8 cellular contexts compared by ENCODE assay signal in genomic region chr1:223133301-223133823, GRCh38. TPM values are rescaled to one million over a fixed set of nuclear protein-coding genes. Genes with fewer than 3 reads are reported as not detected.
DNase-seq lines count a peak whose midpoint lies in the region; ATAC-seq, FAIRE-seq and TF ChIP-seq lines count a peak whose summit lies in the region.

No MANE protein-coding gene starts in this region.

- H3K4me3 ChIP-seq in DND-41 (ENCODE audit: low read depth in 1 of 2, low read length in 2 of 2) = no peak overlapping the region
- no peak overlapping the region for H3K4me3 ChIP-seq in mammary epithelial cell (replicated peaks in 1 of 3; ENCODE audit: insufficient read depth in 1 of 3, low read depth in 2 of 3, low read length in 3 of 3)
- no peak overlapping the region for H3K4me3 ChIP-seq in neuronal stem cell (ENCODE audit: low read length in 2 of 2)

- H3K79me2 ChIP-seq in DND-41 (ENCODE audit: insufficient read depth, low read length) = no peaks in the 10 kb centered on the region
- H3K79me2 ChIP-seq in mammary epithelial cell (ENCODE audit: insufficient read depth, low read length) = no peaks in the 10 kb centered on the region

- DNase-seq in DND-41 (no peak), mammary epithelial cell (no peak), neuronal stem cell (ENCODE audit: low spot score) (no peak), H54 (ENCODE audit: insufficient read length, low spot score) (no peak), globus pallidus (ENCODE audit: low spot score) (no peak)
- no peak for DNase-seq in stimulated activated CD8-positive, alpha-beta memory T cell treated with anti-CD3 and anti-CD28 coated beads, Interleukin-4, amount 100 ng/mL, for 48 hours

- H3K14ac ChIP-seq in neuronal stem cell (ENCODE audit: low read length) = no peak overlapping the region

- H2BK5ac ChIP-seq in neuronal stem cell (ENCODE audit: low read length) = no peak overlapping the region

- peak overlapping the region; percentile 23 for H2BK15ac ChIP-seq in neuronal stem cell (ENCODE audit: low read length)

- ATAC-seq in DND-41 (ENCODE audit: insufficient read depth, low read depth) (peak; percentile 25), HG02970 (IDR thresholded peaks at IDR 0.05; ENCODE audit: low FRiP score, unreplicated experiment) (peak; percentile 9), GM21717 (IDR thresholded peaks at IDR 0.05; ENCODE audit: unreplicated experiment) (no peak)

- intact Hi-C loops in mammary epithelial cell (cut with micrococcal nuclease) = loop anchor here (1.0 to 5.0 kb wide), 4 partner anchors 112 to 551 kb away; partner anchors contain the start of gene CAPN8

- FAIRE-seq in H54 (lab: Jason Lieb, UNC) = no peak

- no TSS peak for BruUV-seq in mammary epithelial cell (replicated peaks; lab: Mats Ljungman, UMichigan)

- H2AK5ac ChIP-seq in neuronal stem cell (ENCODE audit: low read depth, low read length) = no peak overlapping the region

- in situ Hi-C loops in mammary epithelial cell (cut with MboI; ENCODE audit: low sequenced_read_pairs in 2 of 2) = loop anchor here in 1 of 2 donors (10.0 kb wide), 1 partner anchor 541 kb away; no protein-coding TSS in a partner anchor

- peaks cover 19% of the 10 kb centered on the region for H3K27me3 ChIP-seq in DND-41 (ENCODE audit: insufficient read depth, low read length, poor library complexity)
- H3K27me3 ChIP-seq in mammary epithelial cell (ENCODE audit: insufficient read depth, low read length) = no peaks in the 10 kb centered on the region
- peaks cover 0 to 56% (median 10%) of the 10 kb centered on the region in 3 experiments for H3K27me3 ChIP-seq in neuronal stem cell (ENCODE audit: control insufficient read depth in 3 of 3, insufficient read depth in 3 of 3, low read depth in 1 of 3, low read length in 3 of 3)

- CTCF ChIA-PET in mammary epithelial cell (lab: Charles Lee; ENCODE audit: low non-redundant PET) = interaction anchor here (0.5 to 1.3 kb wide), 11 partner anchors 10 to 568 kb away, joined by 3 to 28 read pairs (median 4); partner anchors contain the start of gene SUSD4

- peak overlapping the region; percentile 70 for H3K4me2 ChIP-seq in DND-41 (ENCODE audit: insufficient read depth, low read length)
- peak overlapping the region; percentile 31 for H3K4me2 ChIP-seq in mammary epithelial cell (ENCODE audit: insufficient read depth, low read depth, low read length)
- no peak overlapping the region for H3K4me2 ChIP-seq in neuronal stem cell (ENCODE audit: insufficient read depth, low read length, poor library complexity, severe bottlenecking)

- H2BK12ac ChIP-seq in neuronal stem cell (ENCODE audit: low read length) = peak overlapping the region; percentile 25

- no peak overlapping the region for H3K23ac ChIP-seq in neuronal stem cell (ENCODE audit: low read depth, low read length, poor library complexity)

- H2BK120ac ChIP-seq in neuronal stem cell (ENCODE audit: low read depth, low read length) = no peak overlapping the region

- no peak overlapping the region for H3K4ac ChIP-seq in neuronal stem cell (ENCODE audit: low read length)

- H2AFZ ChIP-seq in DND-41 (ENCODE audit: low read depth, low read length) (no peak overlapping the region; the same call in 1 of the 2 replicates), mammary epithelial cell (ENCODE audit: low read depth, low read length) (peak overlapping the region; percentile 66), neuronal stem cell (ENCODE audit: low read length) (no peak overlapping the region)

- H3K79me1 ChIP-seq in neuronal stem cell (ENCODE audit: low read depth, low read length) = no peaks in the 10 kb centered on the region

- TF ChIP-seq POLR2A in H54 (IDR thresholded peaks at IDR 0.05; ENCODE audit: low read depth, low read length) = no peak

- H4K91ac ChIP-seq in neuronal stem cell (ENCODE audit: low read depth, low read length, poor library complexity) = no peak overlapping the region

- H3K9ac ChIP-seq in DND-41 (ENCODE audit: low read depth, low read length) = no peak overlapping the region
- no peak overlapping the region for H3K9ac ChIP-seq in mammary epithelial cell (ENCODE audit: insufficient read depth, low read length)
- H3K9ac ChIP-seq in neuronal stem cell (ENCODE audit: low read depth, low read length, poor library complexity) = no peak overlapping the region

- TF ChIP-seq CTCF in DND-41 (IDR thresholded peaks at IDR 0.05; ENCODE audit: borderline replicate concordance, extremely low read depth, low read length, poor library complexity, severe bottlenecking) (peak; percentile 96), mammary epithelial cell (conservative IDR thresholded peaks at IDR 0.05 in 1 of 2, IDR thresholded peaks at IDR 0.05 in 1 of 2; ENCODE audit: extremely low read depth in 1 of 2, insufficient read depth in 1 of 2, low read depth in 1 of 2, low read length in 2 of 2) (no peak)

- H3K9me3 ChIP-seq in DND-41 (ENCODE audit: insufficient read depth, low read length, severe bottlenecking) (no peaks in the 10 kb centered on the region), mammary epithelial cell (replicated peaks; ENCODE audit: insufficient read depth, low read length) (no peaks in the 10 kb centered on the region), neuronal stem cell (replicated peaks in 1 of 2; ENCODE audit: control insufficient read depth in 2 of 2, insufficient read depth in 1 of 2, low read depth in 1 of 2, low read length in 2 of 2) (no peaks in the 10 kb centered on the region)

- whole genome bisulfite sequencing in mammary epithelial cell (ENCODE audit: low coverage, missing lambda C conversion rate) = 28% methylated on average over 13 of the region's 15 CpGs
- WGBS in neuronal stem cell (ENCODE audit: extremely low coverage in 2 of 2, insufficient read length in 2 of 2, insufficient replicate concordance in 1 of 2), 2 donors = no CpG with 5 or more reads among the region's 15 CpGs

- no peak overlapping the region for H4K8ac ChIP-seq in neuronal stem cell (ENCODE audit: low read depth, low read length)

- H3K4me1 ChIP-seq in DND-41 (ENCODE audit: insufficient read depth, low read length) = peaks cover 10% of the 10 kb centered on the region
- peaks cover 30% of the 10 kb centered on the region for H3K4me1 ChIP-seq in mammary epithelial cell (ENCODE audit: insufficient read depth, low read length)
- H3K4me1 ChIP-seq in neuronal stem cell (ENCODE audit: control insufficient read depth in 2 of 2, insufficient read depth in 1 of 2, low read depth in 1 of 2, low read length in 2 of 2) = peaks cover 0 to 16% of the 10 kb centered on the region in 2 donors

- dilution Hi-C loops in mammary epithelial cell (cut with HindIII; ENCODE audit: low sequenced_read_pairs) = no loop called here

- H3K27ac ChIP-seq in DND-41 (ENCODE audit: low read length) (no peak overlapping the region), mammary epithelial cell (ENCODE audit: insufficient read depth, low read depth, low read length) (no peak overlapping the region), neuronal stem cell (replicated peaks; ENCODE audit: low read length) (no peak overlapping the region)

- no peak overlapping the region for H3K18ac ChIP-seq in neuronal stem cell (ENCODE audit: low read length)

- H3K36me3 ChIP-seq in DND-41 (ENCODE audit: insufficient read depth, low read length) = no peaks in the 10 kb centered on the region
- H3K36me3 ChIP-seq in mammary epithelial cell (ENCODE audit: insufficient read depth, low read length) = no peaks in the 10 kb centered on the region
- no peaks in the 10 kb centered on the region for H3K36me3 ChIP-seq in neuronal stem cell (replicated peaks in 1 of 2; ENCODE audit: control insufficient read depth in 2 of 2, insufficient read depth in 2 of 2, low read length in 2 of 2)

- H4K20me1 ChIP-seq in DND-41 (ENCODE audit: insufficient read depth, low read length) (0 out of 2 replicates have a peak, but pooled peaks cover 4% of the 10 kb centered on the region), mammary epithelial cell (ENCODE audit: insufficient read depth, low read length) (no peaks in the 10 kb centered on the region)

RNA-seq across cellular contexts. Expression of gene TLR5, which starts 9.7 kb away (rescaled TPM):
- total RNA-seq in mammary epithelial cell = 1 to 10 TPM; 1.3 to 1.5 TPM
- 1.1 TPM for polyA plus RNA-seq in mammary epithelial cell
- not detected for polyA minus RNA-seq in mammary epithelial cell
- 0.84 TPM for polyA plus RNA-seq in neuronal stem cell (2013, experiment 1 of 2)
- polyA plus RNA-seq in neuronal stem cell (2013, experiment 2 of 2) = 1.0 TPM
